In the genomic region with DNA sequence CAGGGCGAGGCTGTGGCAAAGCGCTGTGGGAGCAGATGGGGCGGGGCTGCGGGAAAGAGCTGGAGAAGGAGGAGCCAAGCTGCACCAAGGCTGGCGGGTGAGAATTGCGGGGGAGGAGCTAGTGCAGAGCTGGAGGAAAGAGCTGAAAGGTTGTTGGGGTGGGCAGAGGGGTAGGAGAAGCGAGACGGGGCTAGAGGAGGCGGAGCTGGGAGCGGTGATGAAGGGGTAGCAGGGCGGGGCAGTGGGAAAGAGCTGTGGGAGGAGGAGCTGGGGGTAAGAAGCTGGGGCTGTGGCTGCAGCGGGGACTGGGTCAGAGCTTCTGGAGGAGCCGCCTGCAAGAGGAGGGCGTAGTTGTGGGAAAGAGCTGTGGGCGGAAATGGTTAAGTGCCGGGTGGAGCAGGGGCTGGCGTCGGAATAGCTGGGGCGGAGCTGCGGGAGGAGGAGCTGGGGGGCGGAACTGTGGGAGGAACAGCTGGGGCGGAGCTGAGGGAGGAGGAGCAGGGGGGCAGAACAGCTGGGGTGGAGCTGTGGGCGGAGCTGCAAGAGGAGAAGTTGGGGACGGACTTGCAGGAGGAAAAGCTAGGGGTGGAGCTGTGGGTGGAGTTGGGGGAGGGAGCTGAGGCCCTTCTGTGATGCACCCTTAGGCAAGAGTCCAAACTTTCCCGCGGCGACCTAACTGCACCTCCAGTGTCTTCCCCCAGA, we compare ENCODE assay signal across 8 cellular contexts. TPM values are rescaled to one million over a fixed set of nuclear protein-coding genes. Genes with fewer than 3 reads are reported as not detected.
A peak's percentile ranks its signal among the peaks of the same experiment; 100 is the strongest.
DNase-seq lines count a peak whose midpoint lies in the region; ATAC-seq and TF ChIP-seq lines count a peak whose summit lies in the region.

No MANE protein-coding gene starts in this region.

- DNase-seq in GM13976 (ENCODE audit: low spot score) (peak; percentile 83), NCI-H1436 treated with DMSO at 0.1 percent for 48 hours (lab: John Stamatoyannopoulos, UW) (peak; percentile 88), T-cell (peak; percentile 69 to 92 (median 88)), amniotic stem cell (lab: John Stamatoyannopoulos, UW) (peak; percentile 90), left cardiac atrium (peak; percentile 95), posterior vena cava (ENCODE audit: low spot score) (peak; percentile 98), upper lobe of right lung (peak; percentile 96)

- H3K36me3 ChIP-seq in upper lobe of right lung: no peaks in the 10 kb centered on the region

- H3K27ac Mint-ChIP-seq in T-cell: peak overlapping the region; percentile 91 to 95

- H3K4me1 Mint-ChIP-seq in T-cell: peaks cover 7 to 10% (median 9%) of the 10 kb centered on the region in 3 donors

- CTCF ChIA-PET in T-cell (lab: Charles Lee): interaction anchor here (0.7 to 3.2 kb wide), 10 partner anchors 9 to 753 kb away, joined by 3 to 64 read pairs (median 4); partner anchors contain the start of genes EOLA1 (in 1 of the 2), MTM1 (in 1 of the 2) and MTMR1 (in 1 of the 2)

- no peak for TF ChIP-seq CTCF in GM13976 (IDR thresholded peaks at IDR 0.05; ENCODE audit: borderline replicate concordance, control extremely low read depth, extremely low read depth, insufficient read depth, missing control alignments)
- TF ChIP-seq CTCF in upper lobe of right lung (IDR thresholded peaks at IDR 0.05): peak; percentile 48

- peak overlapping the region; percentile 83 to 92 (median 85) for H3K4me3 Mint-ChIP-seq in T-cell

- intact Hi-C loops in left cardiac atrium (cut with DNase I): no loop called here
- intact Hi-C loops in posterior vena cava (cut with DNase I): no loop called here
- intact Hi-C loops in upper lobe of right lung (cut with DNase I): no loop called here

- H3K4me1 ChIP-seq in upper lobe of right lung: no peaks in the 10 kb centered on the region

- H3K9me3 Mint-ChIP-seq in T-cell: no peaks in the 10 kb centered on the region

- no peaks in the 10 kb centered on the region for H3K27me3 ChIP-seq in upper lobe of right lung

- in situ Hi-C loops in GM13976 (cut with MboI; ENCODE audit: low sequenced_read_pairs, unreplicated experiment): no loop called here

- no peaks in the 10 kb centered on the region for H3K9me3 ChIP-seq in upper lobe of right lung

- H3K27me3 Mint-ChIP-seq in T-cell: no peaks in the 10 kb centered on the region

- H3K36me3 Mint-ChIP-seq in T-cell: no peaks in the 10 kb centered on the region

- H3K4me3 ChIP-seq in upper lobe of right lung: peak overlapping the region; percentile 46

- ATAC-seq in HG02852 (IDR thresholded peaks at IDR 0.05; ENCODE audit: unreplicated experiment) (peak; percentile 44), T-cell (replicated peaks in 1 of 4) (peak; percentile 50 to 55 (median 53)), left cardiac atrium (peak; percentile 64 to 80), upper lobe of right lung (peak; percentile 77)

- peak overlapping the region; percentile 78 for H3K27ac ChIP-seq in upper lobe of right lung

- POLR2A ChIA-PET in T-cell (lab: Charles Lee): interaction anchor here (0.6 to 3.7 kb wide), 12 partner anchors 11 to 752 kb away, joined by 3 to 91 read pairs (median 4); partner anchors contain the start of genes EOLA1 (in 1 of the 2) and IDS (in 1 of the 2)

RNA-seq across cellular contexts. Expression of gene EOLA2, which starts 1.9 kb away (rescaled TPM):
- 10 to 100 TPM; 43.2 to 58.7 (median 48.5) TPM for total RNA-seq in T-cell
- 10 to 100 TPM; 24.2 to 25.3 TPM for total RNA-seq in left cardiac atrium
- 10 to 100 TPM; 21.5 to 23.0 TPM for total RNA-seq in posterior vena cava
- 26.3 TPM for total RNA-seq in upper lobe of right lung

RNA-seq across cellular contexts. Expression of gene HSFX4, which starts 10.8 kb away (rescaled TPM):
- not detected for total RNA-seq in T-cell
- total RNA-seq in left cardiac atrium: not detected
- total RNA-seq in posterior vena cava: not detected
- not detected for total RNA-seq in upper lobe of right lung

RNA-seq across cellular contexts. Expression of gene MAGEA8, which starts 59.2 kb away (rescaled TPM):
- total RNA-seq in T-cell (not detected), left cardiac atrium (not detected), posterior vena cava (not detected), upper lobe of right lung (not detected)

Comparison
In these comparisons a context has a peak if more than half of its experiments do, and no peak if none do; other contexts are left out.
1. Peak in every context shown above with its lines: DNase-seq, ATAC-seq, H3K4me3 ChIP-seq and H3K27ac ChIP-seq.